In the genomic region with DNA sequence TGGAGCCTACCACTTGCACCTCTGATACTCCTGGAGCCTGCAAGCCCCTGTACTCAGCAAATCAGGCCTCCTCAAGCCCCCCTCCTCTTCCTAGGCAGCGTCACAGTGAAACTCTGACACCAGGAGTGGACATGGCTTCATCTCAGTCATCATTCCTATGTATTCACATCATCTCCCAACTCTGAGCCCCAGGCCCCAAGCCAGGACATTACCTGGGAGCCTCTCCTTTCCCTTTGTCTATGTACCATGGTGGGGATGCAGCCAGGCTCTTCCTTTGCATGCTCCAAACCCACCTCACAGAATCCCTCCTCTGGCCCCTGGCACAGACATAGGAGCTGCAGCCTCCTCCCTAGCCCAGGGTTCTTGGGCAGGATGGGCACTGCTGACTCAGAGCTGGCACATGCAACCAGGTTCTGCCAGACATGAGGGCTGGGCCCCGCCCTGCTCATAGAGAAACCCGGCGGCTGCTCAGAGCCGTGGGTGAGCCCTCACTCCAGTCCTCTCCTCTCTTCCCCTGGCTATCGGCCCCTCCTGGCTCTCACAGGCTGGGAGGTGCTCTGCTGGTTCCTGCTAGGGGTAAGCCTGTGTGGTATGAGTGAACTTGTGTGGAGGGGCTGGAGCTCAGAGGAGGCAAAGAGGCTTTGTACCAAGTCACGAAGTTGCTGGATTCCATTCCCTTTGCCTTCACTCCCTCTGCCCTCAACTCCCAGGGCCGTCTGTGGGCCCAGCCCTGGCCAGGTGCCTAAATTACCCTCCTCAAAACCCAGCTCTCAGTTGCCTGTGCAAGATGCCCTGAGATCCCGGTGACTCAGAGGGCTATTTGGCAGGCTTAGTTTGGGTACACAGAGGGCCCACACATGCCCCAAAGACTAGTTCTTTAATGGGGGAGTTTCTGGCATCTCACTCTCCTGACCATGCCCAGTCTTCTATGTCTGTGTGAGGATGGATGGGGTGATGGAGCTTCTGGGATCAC, we compare ENCODE assay signal across 8 cellular contexts. TPM values are rescaled to one million over a fixed set of nuclear protein-coding genes. Genes with fewer than 3 reads are reported as not detected.
DNase-seq lines count a peak whose midpoint lies in the region; ATAC-seq, FAIRE-seq and TF ChIP-seq lines count a peak whose summit lies in the region.

No MANE protein-coding gene starts in this region.

- H3K4me3 Mint-ChIP-seq in CD14-positive monocyte (peak overlapping the region in 1 of 2 donors; percentile 64), memory B cell (peak overlapping the region; percentile 51)

- FAIRE-seq in RCC 7860 (lab: Jason Lieb, UNC) (no peak), GM12878 (lab: Jason Lieb, UNC) (no peak)

- H2AFZ ChIP-seq in GM12878 (ENCODE audit: control insufficient read depth, low read depth, low read length) = no peak overlapping the region

- H3K36me3 ChIP-seq in GM12878 (ENCODE audit: control insufficient read depth in 2 of 2, insufficient read depth in 2 of 2, low read length in 1 of 2) = no peaks in the 10 kb centered on the region
- no peaks in the 10 kb centered on the region for H3K36me3 ChIP-seq in transverse colon

- no peak for TF ChIP-seq EP300 in GM12878 (IDR thresholded peaks at IDR 0.05; ENCODE audit: borderline replicate concordance in 1 of 2, control insufficient read depth in 1 of 2, low read depth in 2 of 2, low read length in 2 of 2)
- no peak for TF ChIP-seq EP300 in transverse colon (IDR thresholded peaks at IDR 0.05; ENCODE audit: low read depth)

- H3K9me3 ChIP-seq in GM12878 (replicated peaks; ENCODE audit: control insufficient read depth, insufficient read depth, low read length) (no peaks in the 10 kb centered on the region), transverse colon (no peaks in the 10 kb centered on the region)

- RAD21 ChIA-PET in GM12878 (lab: Charles Lee; ENCODE audit: unreplicated experiment) = no interaction called here

- TF ChIP-seq CTCF in CD14-positive monocyte (IDR thresholded peaks at IDR 0.05) (no peak), GM12878 (IDR thresholded peaks at IDR 0.05 in 2 of 3, conservative IDR thresholded peaks at IDR 0.05 in 1 of 3; ENCODE audit: control insufficient read depth in 2 of 3, extremely low read depth in 1 of 3, insufficient read depth in 1 of 3, low read depth in 3 of 3, low read length in 3 of 3) (no peak), transverse colon (IDR thresholded peaks at IDR 0.05) (no peak)

- in situ Hi-C loops in GM12878 (cut with MboI) (no loop called here), transverse colon (cut with MboI; ENCODE audit: low pct_ligation_motif_present in 1 of 4, low pct_unique_long_range_greater_than_20kb in 1 of 4, low sequenced_read_pairs in 3 of 4) (no loop called here)

- H3K9ac ChIP-seq in GM12878 (ENCODE audit: control insufficient read depth, insufficient read depth, low read length) = no peak overlapping the region

- SMC1A ChIA-PET in GM12878 (lab: Charles Lee; ENCODE audit: uncharacterized antibody, unreplicated experiment) = no interaction called here

- POLR2A ChIA-PET in GM12878 (lab: Charles Lee) = no interaction called here

- intact Hi-C loops in CD14-positive monocyte (cut with micrococcal nuclease) = no loop called here
- intact Hi-C loops in GM12878 (cut with micrococcal nuclease; ENCODE audit: unreplicated experiment) = no loop called here
- intact Hi-C loops in transverse colon (cut with DNase I; ENCODE audit: low total_unique reads) = no loop called here

- DNase-seq in CD14-positive monocyte (ENCODE audit: low spot score) = peak; percentile 65
- peak; percentile 48 for DNase-seq in RCC 7860 (ENCODE audit: low spot score)
- DNase-seq in GM12878 (ENCODE audit: low read depth, low spot score) = no peak
- DNase-seq in memory B cell (ENCODE audit: low spot score in 2 of 2) = no peak
- peak; percentile 81 for DNase-seq in transverse colon
- no peak for DNase-seq in hippocampal formation (lab: John Stamatoyannopoulos, UW)
- DNase-seq in SHP77 (lab: John Stamatoyannopoulos, UW) = no peak

- no peak overlapping the region for H3K27ac ChIP-seq in GM12878 (ENCODE audit: control insufficient read depth, insufficient read depth)
- peak overlapping the region; percentile 35 to 86 (median 72) for H3K27ac ChIP-seq in transverse colon

- peaks cover 20% of the 10 kb centered on the region for H3K4me1 Mint-ChIP-seq in CD14-positive monocyte
- H3K4me1 Mint-ChIP-seq in memory B cell = peaks cover 3% of the 10 kb centered on the region

- H4K20me1 ChIP-seq in GM12878 (ENCODE audit: control insufficient read depth, insufficient read depth) = no peaks in the 10 kb centered on the region

- ATAC-seq in GM12878 (peak; percentile 23), memory B cell (ENCODE audit: low read depth) (no peak), GM18517 (IDR thresholded peaks at IDR 0.05; ENCODE audit: unreplicated experiment) (no peak)

- CTCF ChIA-PET in GM12878 (lab: Yijun Ruan, JAX) = no interaction called here

- H3K36me3 Mint-ChIP-seq in CD14-positive monocyte (peaks cover 9 to 18% of the 10 kb centered on the region in 2 donors), memory B cell (peaks cover 2% of the 10 kb centered on the region)

- H3K4me1 ChIP-seq in GM12878 (ENCODE audit: control insufficient read depth, insufficient read depth, low read length) (no peaks in the 10 kb centered on the region), transverse colon (peaks cover 13 to 31% (median 26%) of the 10 kb centered on the region in 4 donors)

- peak overlapping the region in 4 of 7 donors; percentile 37 to 63 (median 58) for H3K27ac Mint-ChIP-seq in CD14-positive monocyte
- H3K27ac Mint-ChIP-seq in memory B cell = no peak overlapping the region

- H3K79me2 ChIP-seq in GM12878 (ENCODE audit: control insufficient read depth, insufficient read depth, low read length) = no peaks in the 10 kb centered on the region

- H3K27me3 ChIP-seq in GM12878 (replicated peaks in 1 of 2; ENCODE audit: control insufficient read depth in 2 of 2, insufficient read depth in 2 of 2, low read length in 1 of 2) (peaks cover 8 to 17% of the 10 kb centered on the region in 2 experiments), transverse colon (peaks cover 8% of the 10 kb centered on the region)

- no TSS peak for BruUV-seq in GM12878 (replicated peaks; lab: Mats Ljungman, UMichigan)

- H3K27me3 Mint-ChIP-seq in CD14-positive monocyte (ENCODE audit: low read depth in 3 of 3) (peaks cover 46 to 57% (median 57%) of the 10 kb centered on the region in 3 donors), memory B cell (peaks cover 21% of the 10 kb centered on the region)

- no peak overlapping the region for H3K4me2 ChIP-seq in GM12878 (ENCODE audit: control insufficient read depth, insufficient read depth)

- 30% methylated on average over 9 of the region's 9 CpGs for whole genome bisulfite sequencing in GM12878 (ENCODE audit: insufficient coverage, insufficient replicate concordance, low lambda C conversion rate, missing lambda C conversion rate)
- 27 to 30% methylated on average over 2 to 9 of the region's 9 CpGs for WGBS in transverse colon (ENCODE audit: low coverage in 1 of 2), 2 donors

- H3K9me3 Mint-ChIP-seq in CD14-positive monocyte (peaks cover 0 to 9% (median 0%) of the 10 kb centered on the region in 7 donors), memory B cell (no peaks in the 10 kb centered on the region)

- TF ChIP-seq RAD21 in GM12878 (IDR thresholded peaks at IDR 0.05; ENCODE audit: insufficient read depth, low read depth, low read length) = no peak

- TF ChIP-seq POLR2A in GM12878 (IDR thresholded peaks at IDR 0.05; ENCODE audit: low read depth, low read length) = no peak
- no peak for TF ChIP-seq POLR2A in transverse colon (IDR thresholded peaks at IDR 0.05)

- no peak overlapping the region for H3K4me3 ChIP-seq in GM12878
- no peak overlapping the region for H3K4me3 ChIP-seq in transverse colon

RNA-seq across cellular contexts. Expression of gene PLCD1, which starts 1.9 kb away (rescaled TPM):
- polyA plus RNA-seq in CD14-positive monocyte (1 to 10 TPM; 4.1 to 6.0 TPM), GM12878 (2011; rRNA removed) (1.8 and 3.5 TPM in 2 replicates), GM12878 (2014; fragmentation: Illumina TruSeq; extraction: Trizol) (0.32 and 1.0 TPM in 2 replicates), GM12878 (2014; fragmentation: Nextera tagmentation; extraction: Ambion mirVana) (under 1 TPM in 1 of 2 experiments, not detected in 1; 0.20 TPM), GM12878 (2014; rRNA removed) (1.5 and 3.9 TPM in 2 replicates), GM12878 (2016; fragmentation: Nextera tagmentation; extraction: Ambion mirVana) (1 to 10 TPM; 1.2 to 2.0 TPM)
- total RNA-seq in GM12878 (2013; cell fraction: nucleolus; rRNA removed) = 3.8 and 5.4 TPM in 2 replicates
- total RNA-seq in GM12878 (2014; rRNA removed) (0.73 and 1.2 TPM in 2 replicates), GM12878 (2014; rRNA removed; fragmentation: Illumina TruSeq; extraction: Trizol) (0.55 and 0.89 TPM in 2 replicates), GM12878 (2021) (1.6 and 2.4 TPM in 2 replicates), transverse colon (100 to 1,000 TPM in 2 of 4 donors, 10 to 100 TPM in 2; 21.1 to 126 (median 91.4) TPM)
- 5.4 TPM for polyA plus RNA-seq in GM12878 (2011; ENCODE audit: low read depth)
- polyA plus RNA-seq in GM12878 (2011; cell fraction: cytosol; rRNA removed) = 3.6 and 4.2 TPM in 2 replicates
- polyA plus RNA-seq in GM12878 (2011; cell fraction: nucleus; rRNA removed) = 12.2 and 13.7 TPM in 2 replicates
- polyA plus RNA-seq in GM12878 (2012) = 3.9 and 5.8 TPM in 2 replicates
- 4.3 and 4.8 TPM in 2 replicates for polyA minus RNA-seq in GM12878 (2011; rRNA and poly(A)+ RNA removed)
- 3.6 and 4.5 TPM in 2 replicates for polyA minus RNA-seq in GM12878 (2011; cell fraction: cytosol; rRNA and poly(A)+ RNA removed)
- 3.1 and 6.9 TPM in 2 replicates for polyA minus RNA-seq in GM12878 (2011; cell fraction: nucleus; rRNA and poly(A)+ RNA removed)

RNA-seq across cellular contexts. Expression of gene DLEC1, which starts 7.7 kb away (rescaled TPM):
- polyA plus RNA-seq in CD14-positive monocyte (under 1 TPM; 0.11 to 0.14 TPM), GM12878 (2011; rRNA removed) (0.03 and 0.05 TPM in 2 replicates), GM12878 (2014; fragmentation: Illumina TruSeq; extraction: Trizol) (not detected in 2 replicates), GM12878 (2014; fragmentation: Nextera tagmentation; extraction: Ambion mirVana) (under 1 TPM; 0.07 to 0.14 TPM), GM12878 (2014; rRNA removed) (0.03 and 0.04 TPM in 2 replicates), GM12878 (2016; fragmentation: Nextera tagmentation; extraction: Ambion mirVana) (under 1 TPM in 1 of 2 experiments, not detected in 1; 0.29 TPM)
- total RNA-seq in GM12878 (2013; cell fraction: nucleolus; rRNA removed) = 1.2 and 4.2 TPM in 2 replicates
- total RNA-seq in GM12878 (2014; rRNA removed) (not detected in 2 replicates), GM12878 (2014; rRNA removed; fragmentation: Illumina TruSeq; extraction: Trizol) (0.04 TPM in 1 of 2 replicates, not detected in the other), GM12878 (2021) (0.08 TPM in 2 replicates), transverse colon (1 to 10 TPM in 2 of 4 donors, under 1 TPM in 2; 0.20 to 4.1 (median 1.4) TPM)
- polyA plus RNA-seq in GM12878 (2011; ENCODE audit: low read depth) = 0.05 TPM
- 0.02 and 0.03 TPM in 2 replicates for polyA plus RNA-seq in GM12878 (2011; cell fraction: cytosol; rRNA removed)
- 0.35 and 0.81 TPM in 2 replicates for polyA plus RNA-seq in GM12878 (2011; cell fraction: nucleus; rRNA removed)
- 0.07 and 0.50 TPM in 2 replicates for polyA plus RNA-seq in GM12878 (2012)
- polyA minus RNA-seq in GM12878 (2011; rRNA and poly(A)+ RNA removed) = 0.07 and 0.21 TPM in 2 replicates
- not detected in 2 replicates for polyA minus RNA-seq in GM12878 (2011; cell fraction: cytosol; rRNA and poly(A)+ RNA removed)
- 0.10 and 3.7 TPM in 2 replicates for polyA minus RNA-seq in GM12878 (2011; cell fraction: nucleus; rRNA and poly(A)+ RNA removed)

RNA-seq across cellular contexts. Expression of gene VILL, which starts 40.7 kb away (rescaled TPM):
- polyA plus RNA-seq in CD14-positive monocyte = 1 to 10 TPM; 4.4 to 7.4 TPM
- total RNA-seq in GM12878 (2013; cell fraction: nucleolus; rRNA removed) = 18.9 TPM in 2 replicates
- total RNA-seq in GM12878 (2014; rRNA removed) = 3.4 and 3.9 TPM in 2 replicates
- 1.3 and 1.9 TPM in 2 replicates for total RNA-seq in GM12878 (2014; rRNA removed; fragmentation: Illumina TruSeq; extraction: Trizol)
- total RNA-seq in GM12878 (2021) = 3.7 and 4.1 TPM in 2 replicates
- polyA plus RNA-seq in GM12878 (2011; ENCODE audit: low read depth) = 3.8 TPM
- polyA plus RNA-seq in GM12878 (2011; rRNA removed) = 3.1 and 5.4 TPM in 2 replicates
- 7.7 and 8.5 TPM in 2 replicates for polyA plus RNA-seq in GM12878 (2011; cell fraction: cytosol; rRNA removed)
- polyA plus RNA-seq in GM12878 (2011; cell fraction: nucleus; rRNA removed) = 44.3 and 44.4 TPM in 2 replicates
- 5.6 and 5.9 TPM in 2 replicates for polyA plus RNA-seq in GM12878 (2012)
- polyA plus RNA-seq in GM12878 (2014; fragmentation: Illumina TruSeq; extraction: Trizol) = 0.41 and 1.4 TPM in 2 replicates
- polyA plus RNA-seq in GM12878 (2014; fragmentation: Nextera tagmentation; extraction: Ambion mirVana) = under 1 TPM in 1 of 2 experiments, not detected in 1; 0.15 TPM
- polyA plus RNA-seq in GM12878 (2014; rRNA removed) = 4.2 and 4.3 TPM in 2 replicates
- 1 to 10 TPM; 2.1 TPM for polyA plus RNA-seq in GM12878 (2016; fragmentation: Nextera tagmentation; extraction: Ambion mirVana)
- 7.5 and 18.4 TPM in 2 replicates for polyA minus RNA-seq in GM12878 (2011; rRNA and poly(A)+ RNA removed)
- polyA minus RNA-seq in GM12878 (2011; cell fraction: cytosol; rRNA and poly(A)+ RNA removed) = 2.8 and 3.2 TPM in 2 replicates
- 14.3 and 19.2 TPM in 2 replicates for polyA minus RNA-seq in GM12878 (2011; cell fraction: nucleus; rRNA and poly(A)+ RNA removed)
- total RNA-seq in transverse colon = 100 to 1,000 TPM; 112 to 214 (median 172) TPM

Comparison
In these comparisons a context has a peak if more than half of its experiments do, and no peak if none do; other contexts are left out.
1. DNase-seq: peak in CD14-positive monocyte (single experiment), RCC 7860 (single experiment) and transverse colon (single experiment); none in GM12878 (single experiment), memory B cell (0 of 2), hippocampal formation (0 of 2) and SHP77 (0 of 2).
2. RNA of gene VILL, which starts 40.7 kb away (total RNA-seq): 112 to 214 TPM in transverse colon; 1.3 to 18.9 TPM in GM12878; every median in the first group is over 4 times any median in the second.